Comparison of ENCODE assay signal across 19 cellular contexts in genomic region chr4:174626310-174627022, GRCh38.
DNase-seq lines count a peak whose midpoint lies in the region; ATAC-seq and TF ChIP-seq lines count a peak whose summit lies in the region.
"Had no signal": no experiment of that assay in that cellular context is flagged by ENCODE, and none has a peak within 500 bp of the region (broad histone marks: within the 10 kb centered on the region; RNA-seq: fewer than 3 reads in every experiment).

No MANE protein-coding gene starts in this region.

- H3K27ac Mint-ChIP-seq in MCF 10A (ENCODE audit: low read depth, unreplicated experiment), result no peak overlapping the region
- H3K27ac Mint-ChIP-seq: GM23338 had no signal

- H3K27me3 ChIP-seq in stomach, result no peaks in the 10 kb centered on the region
- H3K27me3 ChIP-seq: SJSA1 had no signal

- H3K36me3 Mint-ChIP-seq in MCF 10A (ENCODE audit: insufficient read depth, unreplicated experiment), result no peaks in the 10 kb centered on the region

- TF ChIP-seq CTCF in LNCaP clone FGC (IDR thresholded peaks at IDR 0.05; ENCODE audit: control insufficient read depth, extremely low read depth, insufficient read depth) (no peak), stomach (IDR thresholded peaks at IDR 0.05) (no peak), MCF 10A (IDR thresholded peaks at IDR 0.05; ENCODE audit: unreplicated experiment) (no peak)

- H3K4me1 Mint-ChIP-seq in MCF 10A (ENCODE audit: insufficient read depth, unreplicated experiment), result no peaks in the 10 kb centered on the region
- H3K4me1 Mint-ChIP-seq: GM23338 had no signal

- peak overlapping the region; percentile 72 to 80 (median 76) for H3K27ac ChIP-seq in stomach
- H3K27ac ChIP-seq: SJSA1 had no signal

- POLR2A ChIA-PET in MCF 10A (lab: Yijun Ruan, JAX), result interaction anchor here (0.5 kb wide), 1 partner anchor 57 kb away, joined by 3 read pairs; no protein-coding TSS in a partner anchor

- no peaks in the 10 kb centered on the region for H3K9me3 Mint-ChIP-seq in MCF 10A (ENCODE audit: unreplicated experiment)

- no peak for TF ChIP-seq POLR2A in stomach (IDR thresholded peaks at IDR 0.05)

- 25 to 44% (median 35%) methylated on average over 1 of the region's 1 CpG for WGBS in stomach, 5 donors

- H3K36me3 ChIP-seq in stomach, result no peaks in the 10 kb centered on the region
- H3K36me3 ChIP-seq: SJSA1 had no signal

- ATAC-seq in GM19468 (IDR thresholded peaks at IDR 0.05; ENCODE audit: extremely low read depth, unreplicated experiment), result peak; percentile 39
- peak; percentile 52 for ATAC-seq in left colon
- ATAC-seq in GM19035 (IDR thresholded peaks at IDR 0.05; ENCODE audit: unreplicated experiment), result no peak
- no peak for ATAC-seq in left ventricle myocardium superior
- ATAC-seq: GM23338, HCT116, Panc1 had no signal

- no TSS peak for BruUV-seq in MCF 10A (replicated peaks; lab: Mats Ljungman, UMichigan)

- no peak overlapping the region for H3K4me3 ChIP-seq in LNCaP clone FGC (ENCODE audit: low read depth, low read length)
- H3K4me3 ChIP-seq in stomach, result no peak overlapping the region
- H3K4me3 ChIP-seq: GM23338, SJSA1 had no signal

- intact Hi-C loops in left colon (cut with DNase I, micrococcal nuclease) (no loop called here), stomach (cut with DNase I; ENCODE audit: low total_unique reads) (no loop called here), MCF 10A (cut with micrococcal nuclease) (no loop called here), left ventricle myocardium superior (cut with micrococcal nuclease) (no loop called here)

- no peak overlapping the region for H3K4me3 Mint-ChIP-seq in MCF 10A (ENCODE audit: unreplicated experiment)
- H3K4me3 Mint-ChIP-seq: GM23338 had no signal

- no peaks in the 10 kb centered on the region for H3K9me3 ChIP-seq in stomach
- H3K9me3 ChIP-seq: SJSA1 had no signal

- H3K27me3 Mint-ChIP-seq in MCF 10A (ENCODE audit: insufficient read depth, unreplicated experiment), result no peaks in the 10 kb centered on the region

- DNase-seq in LNCaP clone FGC (ENCODE audit: low read depth) (peak; percentile 21), left colon (no peak), stomach (no peak), NOMO-1 treated with DMSO at 0.1 percent for 48 hours (lab: John Stamatoyannopoulos, UW; ENCODE audit: unreplicated experiment) (no peak), MCF 10A (ENCODE audit: unreplicated experiment) (no peak), left ventricle myocardium superior (no peak)
- DNase-seq: C1 segment of cervical spinal cord, DMS79, KG1, NCI-H1417 treated with DMSO at 0.1 percent for 48 hours, NCI-H2029, NCI-H526, SW 1271 had no signal

- no peak for TF ChIP-seq EP300 in stomach (IDR thresholded peaks at IDR 0.05)

- H3K4me1 ChIP-seq in stomach, result peaks cover 0 to 31% (median 6%) of the 10 kb centered on the region in 4 donors
- H3K4me1 ChIP-seq: SJSA1 had no signal

- CTCF ChIA-PET in MCF 10A (lab: Yijun Ruan, JAX), result interaction anchor here (0.9 to 1.2 kb wide), 3 partner anchors 258 to 264 kb away, joined by 3 read pairs; no protein-coding TSS in a partner anchor

Comparison
In these comparisons a context has a peak if more than half of its experiments do, and no peak if none do; other contexts are left out.
1. ATAC-seq: peak in GM19468 (single experiment) and left colon (single experiment); none in GM19035 (single experiment) and left ventricle myocardium superior (single experiment).